8 cellular contexts compared by ENCODE assay signal in the genomic region with DNA sequence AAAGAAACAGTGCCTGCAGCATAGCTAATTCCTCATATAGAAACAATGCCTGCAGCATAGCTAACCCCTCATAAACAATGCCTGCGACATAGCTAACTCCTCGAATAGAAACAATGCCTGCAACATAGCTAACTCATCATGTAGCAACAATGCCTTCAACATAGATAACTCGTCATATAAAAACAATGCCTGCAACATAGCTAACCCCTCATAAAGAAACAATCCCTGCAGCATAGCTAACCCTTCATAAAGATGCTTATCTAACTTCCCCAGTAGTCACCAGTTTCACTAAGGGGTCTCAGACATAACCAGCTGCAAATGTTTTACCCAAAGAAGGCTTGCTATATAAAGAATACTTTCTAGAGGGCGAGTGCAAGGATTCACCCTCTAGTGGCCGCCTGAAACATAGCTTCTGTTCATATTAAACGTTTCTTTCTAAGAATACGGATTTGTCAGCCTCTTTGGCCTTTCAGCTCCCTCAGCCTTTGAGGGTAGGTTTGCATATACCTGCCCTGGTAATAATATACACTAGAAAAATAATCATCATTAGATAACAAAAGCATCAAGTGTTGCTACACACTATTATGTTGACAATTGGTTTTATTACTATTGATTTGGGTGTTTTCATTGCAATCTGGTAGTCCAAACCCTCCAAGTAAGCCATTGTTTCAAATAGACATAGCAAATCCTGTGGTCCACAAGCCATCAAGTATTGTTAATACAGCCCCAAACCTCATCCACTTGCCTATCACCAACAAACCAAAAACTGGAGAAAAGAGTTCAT. TPM values are rescaled to one million over a fixed set of nuclear protein-coding genes. Genes with fewer than 3 reads are reported as not detected.
A peak's percentile ranks its signal among the peaks of the same experiment; 100 is the strongest.
DNase-seq lines count a peak whose midpoint lies in the region; ATAC-seq, FAIRE-seq and TF ChIP-seq lines count a peak whose summit lies in the region.

No MANE protein-coding gene starts in this region.

- CTCF ChIA-PET in GM12878 (lab: Yijun Ruan, JAX), result interaction anchor here (0.6 to 2.2 kb wide), 24 partner anchors 10 to 631 kb away, joined by 3 to 17 read pairs (median 3); no protein-coding TSS in a partner anchor

- intact Hi-C loops in GM12878 (cut with micrococcal nuclease; ENCODE audit: unreplicated experiment), result loop anchor here (5.0 kb wide), 1 partner anchor 62 kb away; no protein-coding TSS in a partner anchor

- no peak overlapping the region for H3K4me3 ChIP-seq in HAP-1
- H3K4me3 ChIP-seq in GM12878, result no peak overlapping the region

- no peaks in the 10 kb centered on the region for H3K9me3 ChIP-seq in HAP-1
- no peaks in the 10 kb centered on the region for H3K9me3 ChIP-seq in GM12878 (replicated peaks; ENCODE audit: control insufficient read depth, insufficient read depth, low read length)

- RAD21 ChIA-PET in GM12878 (lab: Charles Lee; ENCODE audit: unreplicated experiment), result interaction anchor here (0.8 to 1.3 kb wide), 4 partner anchors 14 to 270 kb away, joined by 3 to 8 read pairs (median 3); no protein-coding TSS in a partner anchor

- ATAC-seq in GM12878 (peak; percentile 75), HG03520 (IDR thresholded peaks at IDR 0.05; ENCODE audit: unreplicated experiment) (no peak), GM18502 (IDR thresholded peaks at IDR 0.05; ENCODE audit: poor library complexity, unreplicated experiment) (no peak)

- peak; percentile 42 to 47 for DNase-seq in HAP-1 (ENCODE audit: low spot score in 2 of 2)
- DNase-seq in GM12878 (ENCODE audit: low read depth, low spot score), result no peak
- peak; percentile 47 to 49 for DNase-seq in lung microvascular endothelial cell (ENCODE audit: low read depth in 2 of 2)
- DNase-seq in effector CD8-positive, alpha-beta T cell (lab: John Stamatoyannopoulos, UW), result no peak
- no peak for DNase-seq in GOT3 (lab: John Stamatoyannopoulos, UW)

- H3K4me1 ChIP-seq in HAP-1 (no peaks in the 10 kb centered on the region), GM12878 (ENCODE audit: control insufficient read depth, insufficient read depth, low read length) (no peaks in the 10 kb centered on the region)

- H2AFZ ChIP-seq in GM12878 (ENCODE audit: control insufficient read depth, low read depth, low read length), result no peak overlapping the region

- 7% methylated on average over 7 of the region's 7 CpGs for WGBS in GM12878 (ENCODE audit: insufficient coverage, insufficient replicate concordance, low lambda C conversion rate, missing lambda C conversion rate)

- H3K79me2 ChIP-seq in GM12878 (ENCODE audit: control insufficient read depth, insufficient read depth, low read length), result no peaks in the 10 kb centered on the region

- no TSS peak for BruUV-seq in GM12878 (replicated peaks; lab: Mats Ljungman, UMichigan)

- no peak for TF ChIP-seq EP300 in GM12878 (IDR thresholded peaks at IDR 0.05; ENCODE audit: borderline replicate concordance in 1 of 2, control insufficient read depth in 1 of 2, low read depth in 2 of 2, low read length in 2 of 2)

- H3K27ac ChIP-seq in C4-2B (no peak overlapping the region), GM12878 (ENCODE audit: control insufficient read depth, insufficient read depth) (no peak overlapping the region)

- H3K36me3 ChIP-seq in HAP-1 (replicated peaks) (no peaks in the 10 kb centered on the region), GM12878 (ENCODE audit: control insufficient read depth in 2 of 2, insufficient read depth in 2 of 2, low read length in 1 of 2) (no peaks in the 10 kb centered on the region)

- peak; percentile 59 for FAIRE-seq in GM12878 (lab: Jason Lieb, UNC)

- in situ Hi-C loops in HAP-1 (cut with MboI; ENCODE audit: low sequenced_read_pairs) (no loop called here), GM12878 (cut with MboI) (no loop called here)

- no peaks in the 10 kb centered on the region for H4K20me1 ChIP-seq in GM12878 (ENCODE audit: control insufficient read depth, insufficient read depth)

- no peaks in the 10 kb centered on the region for H3K27me3 ChIP-seq in HAP-1 (ENCODE audit: low read depth)
- H3K27me3 ChIP-seq in GM12878 (replicated peaks in 1 of 2; ENCODE audit: control insufficient read depth in 2 of 2, insufficient read depth in 2 of 2, low read length in 1 of 2), result no peaks in the 10 kb centered on the region

- TF ChIP-seq CTCF in C4-2B (conservative IDR thresholded peaks at IDR 0.05), result peak; percentile 82
- peak; percentile 55 to 77 (median 62) for TF ChIP-seq CTCF in GM12878 (IDR thresholded peaks at IDR 0.05 in 2 of 3, conservative IDR thresholded peaks at IDR 0.05 in 1 of 3; ENCODE audit: control insufficient read depth in 2 of 3, extremely low read depth in 1 of 3, insufficient read depth in 1 of 3, low read depth in 3 of 3, low read length in 3 of 3)

- SMC1A ChIA-PET in GM12878 (lab: Charles Lee; ENCODE audit: uncharacterized antibody, unreplicated experiment), result interaction anchor here (0.9 to 2.3 kb wide), 13 partner anchors 12 to 631 kb away, joined by 3 to 11 read pairs (median 4); no protein-coding TSS in a partner anchor

- peak; percentile 45 for TF ChIP-seq RAD21 in GM12878 (IDR thresholded peaks at IDR 0.05; ENCODE audit: insufficient read depth, low read depth, low read length)

- POLR2A ChIA-PET in GM12878 (lab: Charles Lee), result interaction anchor here (0.8 kb wide), 1 partner anchor 29 kb away, joined by 3 read pairs; no protein-coding TSS in a partner anchor

- TF ChIP-seq POLR2A in GM12878 (IDR thresholded peaks at IDR 0.05; ENCODE audit: low read depth, low read length), result no peak

- H3K4me2 ChIP-seq in GM12878 (ENCODE audit: control insufficient read depth, insufficient read depth), result no peak overlapping the region

- no peak overlapping the region for H3K9ac ChIP-seq in GM12878 (ENCODE audit: control insufficient read depth, insufficient read depth, low read length)

TF ChIP-seq in GM12878, 131 proteins besides CTCF, POLR2A, EP300 and RAD21:
- no peak for TF ChIP-seq PAX5 (IDR thresholded peaks at IDR 0.05; ENCODE audit: borderline replicate concordance, low read depth, low read length)
- no peak for TF ChIP-seq ATF7 (IDR thresholded peaks at IDR 0.05; ENCODE audit: low read depth)
- TF ChIP-seq HCFC1 (IDR thresholded peaks at IDR 0.05; ENCODE audit: low read length), result no peak
- TF ChIP-seq, protein P1, sequence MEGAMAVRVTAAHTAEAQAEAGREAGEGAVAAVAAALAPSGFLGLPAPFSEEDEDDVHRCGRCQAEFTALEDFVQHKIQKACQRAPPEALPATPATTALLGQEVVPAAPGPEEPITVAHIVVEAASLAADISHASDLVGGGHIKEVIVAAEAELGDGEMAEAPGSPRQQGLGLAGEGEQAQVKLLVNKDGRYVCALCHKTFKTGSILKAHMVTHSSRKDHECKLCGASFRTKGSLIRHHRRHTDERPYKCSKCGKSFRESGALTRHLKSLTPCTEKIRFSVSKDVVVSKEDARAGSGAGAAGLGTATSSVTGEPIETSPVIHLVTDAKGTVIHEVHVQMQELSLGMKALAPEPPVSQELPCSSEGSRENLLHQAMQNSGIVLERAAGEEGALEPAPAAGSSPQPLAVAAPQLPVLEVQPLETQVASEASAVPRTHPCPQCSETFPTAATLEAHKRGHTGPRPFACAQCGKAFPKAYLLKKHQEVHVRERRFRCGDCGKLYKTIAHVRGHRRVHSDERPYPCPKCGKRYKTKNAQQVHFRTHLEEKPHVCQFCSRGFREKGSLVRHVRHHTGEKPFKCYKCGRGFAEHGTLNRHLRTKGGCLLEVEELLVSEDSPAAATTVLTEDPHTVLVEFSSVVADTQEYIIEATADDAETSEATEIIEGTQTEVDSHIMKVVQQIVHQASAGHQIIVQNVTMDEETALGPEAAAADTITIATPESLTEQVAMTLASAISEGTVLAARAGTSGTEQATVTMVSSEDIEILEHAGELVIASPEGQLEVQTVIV (IDR thresholded peaks at IDR 0.05; ENCODE audit: borderline replicate concordance, partially characterized antibody), result no peak
- peak; percentile 63; the same call in 1 of the 2 replicates for TF ChIP-seq SMC3 (IDR thresholded peaks at IDR 0.05; ENCODE audit: borderline replicate concordance, low read length)
- TF ChIP-seq SREBF2 (IDR thresholded peaks at IDR 0.05; ENCODE audit: low read length), result no peak
- TF ChIP-seq ZSCAN29 (IDR thresholded peaks at IDR 0.05), result peak; percentile 67; the same call in 1 of the 2 replicates
- TF ChIP-seq, protein P2, sequence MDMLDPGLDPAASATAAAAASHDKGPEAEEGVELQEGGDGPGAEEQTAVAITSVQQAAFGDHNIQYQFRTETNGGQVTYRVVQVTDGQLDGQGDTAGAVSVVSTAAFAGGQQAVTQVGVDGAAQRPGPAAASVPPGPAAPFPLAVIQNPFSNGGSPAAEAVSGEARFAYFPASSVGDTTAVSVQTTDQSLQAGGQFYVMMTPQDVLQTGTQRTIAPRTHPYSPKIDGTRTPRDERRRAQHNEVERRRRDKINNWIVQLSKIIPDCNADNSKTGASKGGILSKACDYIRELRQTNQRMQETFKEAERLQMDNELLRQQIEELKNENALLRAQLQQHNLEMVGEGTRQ (IDR thresholded peaks at IDR 0.05; ENCODE audit: borderline replicate concordance, low read depth, low read length), result no peak
- no peak for TF ChIP-seq KDM1A (IDR thresholded peaks at IDR 0.05; ENCODE audit: borderline replicate concordance)
- TF ChIP-seq TCF12 (IDR thresholded peaks at IDR 0.05; ENCODE audit: low read depth, low read length), result no peak
- no peak for TF ChIP-seq YBX1 (IDR thresholded peaks at IDR 0.05)
- TF ChIP-seq MEF2B (IDR thresholded peaks at IDR 0.05; ENCODE audit: partially characterized antibody, poor library complexity, severe bottlenecking), result no peak
- TF ChIP-seq POLR2AphosphoS2 (IDR thresholded peaks at IDR 0.05; ENCODE audit: low read depth, low read length), result no peak

RNA-seq across cellular contexts. Expression of a gene that starts 44.4 kb away (rescaled TPM):
- 70.1 and 76.3 TPM in 2 replicates for total RNA-seq in GM12878 (2013; cell fraction: nucleolus; rRNA removed)
- 13.0 and 15.7 TPM in 2 replicates for total RNA-seq in GM12878 (2014; rRNA removed)
- total RNA-seq in GM12878 (2014; rRNA removed; fragmentation: Illumina TruSeq; extraction: Trizol), result 11.5 and 12.2 TPM in 2 replicates
- 11.2 and 12.2 TPM in 2 replicates for total RNA-seq in GM12878 (2021)
- polyA plus RNA-seq in GM12878 (2011; ENCODE audit: low read depth), result 4.7 TPM
- polyA plus RNA-seq in GM12878 (2011; rRNA removed), result 12.9 and 17.1 TPM in 2 replicates
- 6.0 and 7.4 TPM in 2 replicates for polyA plus RNA-seq in GM12878 (2011; cell fraction: cytosol; rRNA removed)
- polyA plus RNA-seq in GM12878 (2011; cell fraction: nucleus; rRNA removed), result 29.6 and 29.9 TPM in 2 replicates
- 8.2 and 10.0 TPM in 2 replicates for polyA plus RNA-seq in GM12878 (2012)
- polyA plus RNA-seq in GM12878 (2014; fragmentation: Illumina TruSeq; extraction: Trizol), result 10.4 and 11.8 TPM in 2 replicates
- 1 to 10 TPM in 1 of 2 experiments, under 1 TPM in 1; 0.55 to 1.0 TPM for polyA plus RNA-seq in GM12878 (2014; fragmentation: Nextera tagmentation; extraction: Ambion mirVana)
- polyA plus RNA-seq in GM12878 (2014; rRNA removed), result 12.5 and 13.8 TPM in 2 replicates
- polyA plus RNA-seq in GM12878 (2016; fragmentation: Nextera tagmentation; extraction: Ambion mirVana), result 10 to 100 TPM; 16.4 to 18.6 TPM
- 7.3 and 9.3 TPM in 2 replicates for polyA minus RNA-seq in GM12878 (2011; rRNA and poly(A)+ RNA removed)
- polyA minus RNA-seq in GM12878 (2011; cell fraction: cytosol; rRNA and poly(A)+ RNA removed), result 4.3 and 5.2 TPM in 2 replicates
- polyA minus RNA-seq in GM12878 (2011; cell fraction: nucleus; rRNA and poly(A)+ RNA removed), result 11.1 and 12.3 TPM in 2 replicates
- 4.8 and 9.5 TPM in 2 replicates for total RNA-seq in lung microvascular endothelial cell

Comparison
In these comparisons a context has a peak if more than half of its experiments do, and no peak if none do; other contexts are left out.
1. DNase-seq: peak in HAP-1 (2 of 2) and lung microvascular endothelial cell (2 of 2); none in GM12878 (single experiment), effector CD8-positive, alpha-beta T cell (single experiment) and GOT3 (single experiment).